ENCODE assay signal across 10 cellular contexts in genomic region chr1:156848461-156849150, GRCh38. TPM values are rescaled to one million over a fixed set of nuclear protein-coding genes. Genes with fewer than 3 reads are reported as not detected.
DNase-seq lines count a peak whose midpoint lies in the region; ATAC-seq, FAIRE-seq and TF ChIP-seq lines count a peak whose summit lies in the region.
"Had no signal": no experiment of that assay in that cellular context is flagged by ENCODE, and none has a peak within 500 bp of the region (broad histone marks: within the 10 kb centered on the region; RNA-seq: fewer than 3 reads in every experiment).

No MANE protein-coding gene starts in this region.

- no peak for TF ChIP-seq POLR2A in HepG2 (IDR thresholded peaks at IDR 0.05; ENCODE audit: insufficient read depth in 1 of 2, low read depth in 2 of 2, low read length in 2 of 2)

- H3K4me1 Mint-ChIP-seq in stimulated activated naive CD8-positive, alpha-beta T cell treated with anti-CD3 and anti-CD28 coated beads, Interleukin-15, Interleukin-2, amounts not matched to agents 100 ng/mL and 50 ng/mL, for 24 hours (ENCODE audit: low read depth), result peaks cover 31% of the 10 kb centered on the region
- H3K4me1 Mint-ChIP-seq in Caco-2 (ENCODE audit: low read depth, unreplicated experiment), result no peaks in the 10 kb centered on the region

- H3K9me3 ChIP-seq in mucosa of descending colon, result no peaks in the 10 kb centered on the region
- no peaks in the 10 kb centered on the region for H3K9me3 ChIP-seq in Caco-2
- H3K9me3 ChIP-seq in HepG2 (ENCODE audit: low read length), result no peaks in the 10 kb centered on the region

- POLR2A ChIA-PET in Caco-2 (lab: Charles Lee) (interaction anchor here (0.7 kb wide), 1 partner anchor 81 kb away, joined by 6 read pairs; the partner anchor contains the start of gene PRCC), HepG2 (lab: Yijun Ruan, JAX) (no interaction called here)

- H2AFZ ChIP-seq in HepG2 (ENCODE audit: low read length), result no peak overlapping the region

- TF ChIP-seq CTCF in mucosa of descending colon (IDR thresholded peaks at IDR 0.05) (no peak), Caco-2 (IDR thresholded peaks at IDR 0.05; ENCODE audit: insufficient read depth in 1 of 2, low read depth in 1 of 2, low read length in 1 of 2, severe bottlenecking in 1 of 2, unreplicated experiment in 1 of 2) (no peak), HepG2 (CRISPR knock-in tag; IDR thresholded peaks at IDR 0.05) (no peak)

- no peaks in the 10 kb centered on the region for H4K20me1 ChIP-seq in HepG2 (ENCODE audit: insufficient read depth, low read length)

- no peak for TF ChIP-seq RAD21 in HepG2 (CRISPR knock-in tag; IDR thresholded peaks at IDR 0.05)

- in situ Hi-C loops in HepG2 (cut with HindIII; ENCODE audit: extremely low pct_ligation_motif_present, low pct_unique_long_range_greater_than_20kb), result no loop called here

- H3K4me1 ChIP-seq in mucosa of descending colon (ENCODE audit: low read depth) (no peaks in the 10 kb centered on the region), Caco-2 (no peaks in the 10 kb centered on the region), HepG2 (ENCODE audit: insufficient read depth, low read length) (peaks cover 15% of the 10 kb centered on the region)

- H3K4me3 ChIP-seq in mucosa of descending colon (no peak overlapping the region), Caco-2 (ENCODE audit: low read depth, low read length) (no peak overlapping the region), HepG2 (replicated peaks in 1 of 3; ENCODE audit: insufficient read depth in 1 of 3, low read depth in 2 of 3, low read length in 3 of 3) (no peak overlapping the region)
- H3K4me3 ChIP-seq: dorsolateral prefrontal cortex had no signal

- H3K27ac ChIP-seq in HepG2 (ENCODE audit: extremely low read length, insufficient read depth, low read length), result no peak overlapping the region
- H3K27ac ChIP-seq: dorsolateral prefrontal cortex had no signal

- no peak overlapping the region for H3K27ac Mint-ChIP-seq in activated naive CD4-positive, alpha-beta T cell treated with anti-CD3 and anti-CD28 coated beads, Interleukin-2, amount 50 U/mL, for 72 hours
- H3K27ac Mint-ChIP-seq in stimulated activated naive CD8-positive, alpha-beta T cell treated with anti-CD3 and anti-CD28 coated beads, Interleukin-15, Interleukin-2, amounts not matched to agents 100 ng/mL and 50 ng/mL, for 24 hours, result peak overlapping the region; percentile 43
- H3K27ac Mint-ChIP-seq in Caco-2 (ENCODE audit: unreplicated experiment), result no peak overlapping the region

- no peak for TF ChIP-seq EP300 in HepG2 (IDR thresholded peaks at IDR 0.05; ENCODE audit: low read depth in 2 of 2, low read length in 2 of 2)
- no peak for TF ChIP-seq EP300 in HepG2 (CRISPR knock-in tag; IDR thresholded peaks at IDR 0.05; ENCODE audit: borderline replicate concordance)

- intact Hi-C loops in mucosa of descending colon (cut with DNase I, micrococcal nuclease), result no loop called here
- intact Hi-C loops in Caco-2 (cut with micrococcal nuclease; ENCODE audit: unreplicated experiment), result no loop called here
- intact Hi-C loops in HepG2 (cut with micrococcal nuclease; ENCODE audit: unreplicated experiment), result no loop called here

- DNase-seq in activated CD4-positive, CD25-positive, alpha-beta regulatory T cell treated with anti-CD3 and anti-CD28 coated beads, Interleukin-2, amount 50 U/mL, for 72 hours, result peak; percentile 63
- DNase-seq in activated naive CD4-positive, alpha-beta T cell treated with anti-CD3 and anti-CD28 coated beads, Interleukin-2, amount 50 U/mL, for 72 hours (ENCODE audit: low spot score in 2 of 2), result peak in 1 of 2 donors; percentile 65
- DNase-seq in mucosa of descending colon (peak; percentile 71 to 85 (median 77)), Caco-2 (no peak), HepG2 (ENCODE audit: low spot score) (no peak), KG1 (lab: John Stamatoyannopoulos, UW) (no peak)
- DNase-seq: dorsolateral prefrontal cortex, PC-3 had no signal

- H3K36me3 ChIP-seq in mucosa of descending colon (ENCODE audit: low read depth), result no peaks in the 10 kb centered on the region
- H3K36me3 ChIP-seq in Caco-2 (ENCODE audit: control insufficient read depth, insufficient read depth, low read length), result no peaks in the 10 kb centered on the region
- no peaks in the 10 kb centered on the region for H3K36me3 ChIP-seq in HepG2 (replicated peaks in 1 of 2; ENCODE audit: control insufficient read depth in 1 of 2, insufficient read depth in 2 of 2, low read length in 2 of 2)

- no peak overlapping the region for H3K9ac ChIP-seq in HepG2 (ENCODE audit: insufficient read depth, low read depth, low read length)

- H3K27me3 ChIP-seq in Caco-2 (replicated peaks; ENCODE audit: control insufficient read depth, insufficient read depth, low read length) (no peaks in the 10 kb centered on the region), HepG2 (ENCODE audit: control insufficient read depth in 1 of 2, insufficient read depth in 2 of 2, low read length in 2 of 2) (peaks cover 4 to 38% of the 10 kb centered on the region in 2 experiments; a peak in 2 of 5 replicates)

- no TSS peak for BruUV-seq in Caco-2 (replicated peaks; lab: Mats Ljungman, UMichigan)
- no TSS peak for BruUV-seq in HepG2 (replicated peaks; lab: Mats Ljungman, UMichigan)

- H3K9me3 Mint-ChIP-seq in activated naive CD4-positive, alpha-beta T cell treated with anti-CD3 and anti-CD28 coated beads, Interleukin-2, amount 50 U/mL, for 72 hours, result no peaks in the 10 kb centered on the region
- no peaks in the 10 kb centered on the region for H3K9me3 Mint-ChIP-seq in stimulated activated naive CD8-positive, alpha-beta T cell treated with anti-CD3 and anti-CD28 coated beads, Interleukin-15, Interleukin-2, amounts not matched to agents 100 ng/mL and 50 ng/mL, for 24 hours
- H3K9me3 Mint-ChIP-seq in Caco-2 (ENCODE audit: unreplicated experiment), result no peaks in the 10 kb centered on the region

- no peaks in the 10 kb centered on the region for H3K79me2 ChIP-seq in HepG2 (ENCODE audit: insufficient read depth, low read length)

- no peak for FAIRE-seq in HepG2 (lab: Jason Lieb, UNC)

- peaks cover 50% of the 10 kb centered on the region for H3K27me3 Mint-ChIP-seq in stimulated activated naive CD8-positive, alpha-beta T cell treated with anti-CD3 and anti-CD28 coated beads, Interleukin-15, Interleukin-2, amounts not matched to agents 100 ng/mL and 50 ng/mL, for 24 hours
- no peaks in the 10 kb centered on the region for H3K27me3 Mint-ChIP-seq in Caco-2 (ENCODE audit: insufficient read depth, unreplicated experiment)

- H3K4me2 ChIP-seq in HepG2 (ENCODE audit: low read depth, low read length), result no peak overlapping the region

- ATAC-seq in activated naive CD4-positive, alpha-beta T cell treated with anti-CD3 and anti-CD28 coated beads, Interleukin-2, amount 50 U/mL, for 72 hours, result peak; percentile 77 to 83
- ATAC-seq in mucosa of descending colon (peak; percentile 70), HepG2 (no peak), HG03108 (IDR thresholded peaks at IDR 0.05; ENCODE audit: unreplicated experiment) (no peak)
- ATAC-seq: PC-3 had no signal

- H3K4me3 Mint-ChIP-seq in stimulated activated naive CD8-positive, alpha-beta T cell treated with anti-CD3 and anti-CD28 coated beads, Interleukin-15, Interleukin-2, amounts not matched to agents 100 ng/mL and 50 ng/mL, for 24 hours, result peak overlapping the region; percentile 13
- H3K4me3 Mint-ChIP-seq in Caco-2 (ENCODE audit: unreplicated experiment), result no peak overlapping the region

- H3K36me3 Mint-ChIP-seq in activated naive CD4-positive, alpha-beta T cell treated with anti-CD3 and anti-CD28 coated beads, Interleukin-2, amount 50 U/mL, for 72 hours, result peaks cover 0 to 6% of the 10 kb centered on the region in 2 donors
- no peaks in the 10 kb centered on the region for H3K36me3 Mint-ChIP-seq in stimulated activated naive CD8-positive, alpha-beta T cell treated with anti-CD3 and anti-CD28 coated beads, Interleukin-15, Interleukin-2, amounts not matched to agents 100 ng/mL and 50 ng/mL, for 24 hours (ENCODE audit: low read depth)
- no peaks in the 10 kb centered on the region for H3K36me3 Mint-ChIP-seq in Caco-2 (ENCODE audit: insufficient read depth, unreplicated experiment)

- WGBS in HepG2 (ENCODE audit: low lambda C conversion rate), result 40% methylated on average over 9 of the region's 36 CpGs

- CTCF ChIA-PET in Caco-2 (lab: Charles Lee) (interaction anchor here (0.6 to 1.7 kb wide), 5 partner anchors 9 to 146 kb away, joined by 3 to 10 read pairs (median 4); no protein-coding TSS in a partner anchor), HepG2 (lab: Yijun Ruan, JAX; ENCODE audit: low intra/inter-chr PET ratio, low total read pairs) (no interaction called here)

RNA-seq across cellular contexts. Expression of gene INSRR, which starts 10.3 kb away (rescaled TPM):
- under 1 TPM; 0.07 to 0.29 TPM for total RNA-seq in activated naive CD4-positive, alpha-beta T cell treated with anti-CD3 and anti-CD28 coated beads, Interleukin-2, amount 50 U/mL, for 72 hours
- total RNA-seq in mucosa of descending colon (under 1 TPM in 2 of 3 donors, not detected in 1; 0.06 to 0.09 TPM), Caco-2 (2022) (not detected in 2 replicates), HepG2 (2016; rRNA removed; fragmentation: Illumina TruSeq; extraction: Trizol) (not detected in 2 replicates)
- not detected in 2 replicates for total RNA-seq in HepG2 (2016; cell fraction: cytosol; rRNA removed; fragmentation: Illumina TruSeq; extraction: Trizol; ENCODE audit: low read depth)
- total RNA-seq in HepG2 (2016; cell fraction: insoluble cytoplasmic fraction; rRNA removed; fragmentation: Illumina TruSeq; extraction: Trizol), result not detected in 2 replicates
- not detected in 2 replicates for total RNA-seq in HepG2 (2016; cell fraction: membrane; rRNA removed; fragmentation: Illumina TruSeq; extraction: Trizol)
- total RNA-seq in HepG2 (2016; cell fraction: nucleus; rRNA removed; fragmentation: Illumina TruSeq; extraction: Trizol), result not detected in 2 replicates
- polyA plus RNA-seq in HepG2 (2011; rRNA removed), result not detected in 2 replicates
- not detected in 2 replicates for polyA plus RNA-seq in HepG2 (2011; cell fraction: cytosol; rRNA removed)
- polyA plus RNA-seq in HepG2 (2011; cell fraction: nucleus; rRNA removed), result not detected in 2 replicates
- polyA plus RNA-seq in HepG2 (2012), result not detected in 2 replicates
- not detected in 2 replicates for polyA plus RNA-seq in HepG2 (2016; cell fraction: cytosol; fragmentation: Illumina TruSeq; extraction: Trizol; ENCODE audit: low read depth)
- polyA plus RNA-seq in HepG2 (2016; cell fraction: insoluble cytoplasmic fraction; fragmentation: Illumina TruSeq; extraction: Trizol; ENCODE audit: low read depth), result not detected in 2 replicates
- not detected in 2 replicates for polyA plus RNA-seq in HepG2 (2016; cell fraction: membrane; fragmentation: Illumina TruSeq; extraction: Trizol; ENCODE audit: low read depth)
- polyA plus RNA-seq in HepG2 (2016; cell fraction: nucleus; fragmentation: Illumina TruSeq; extraction: Trizol; ENCODE audit: insufficient read depth, low read depth), result not detected in 2 replicates
- not detected in 2 replicates for polyA minus RNA-seq in HepG2 (2011; rRNA and poly(A)+ RNA removed; ENCODE audit: low replicate concordance)
- not detected in 2 replicates for polyA minus RNA-seq in HepG2 (2011; cell fraction: cytosol; rRNA and poly(A)+ RNA removed)
- not detected in 2 replicates for polyA minus RNA-seq in HepG2 (2011; cell fraction: nucleus; rRNA and poly(A)+ RNA removed)
- total RNA-seq: PC-3 had no signal

RNA-seq across cellular contexts. Expression of gene NTRK1, which starts 12.1 kb away (rescaled TPM):
- total RNA-seq in activated naive CD4-positive, alpha-beta T cell treated with anti-CD3 and anti-CD28 coated beads, Interleukin-2, amount 50 U/mL, for 72 hours, result 1 to 10 TPM; 5.3 to 7.2 TPM
- total RNA-seq in mucosa of descending colon (1 to 10 TPM in 1 of 3 donors, under 1 TPM in 2; 0.67 to 1.3 (median 0.79) TPM), Caco-2 (2022) (not detected in 2 replicates), HepG2 (2016; rRNA removed; fragmentation: Illumina TruSeq; extraction: Trizol) (not detected in 2 replicates)
- not detected in 2 replicates for total RNA-seq in HepG2 (2016; cell fraction: cytosol; rRNA removed; fragmentation: Illumina TruSeq; extraction: Trizol; ENCODE audit: low read depth)
- total RNA-seq in HepG2 (2016; cell fraction: insoluble cytoplasmic fraction; rRNA removed; fragmentation: Illumina TruSeq; extraction: Trizol), result not detected in 2 replicates
- not detected in 2 replicates for total RNA-seq in HepG2 (2016; cell fraction: membrane; rRNA removed; fragmentation: Illumina TruSeq; extraction: Trizol)
- total RNA-seq in HepG2 (2016; cell fraction: nucleus; rRNA removed; fragmentation: Illumina TruSeq; extraction: Trizol), result not detected in 2 replicates
- not detected in 2 replicates for polyA plus RNA-seq in HepG2 (2011; rRNA removed)
- polyA plus RNA-seq in HepG2 (2011; cell fraction: cytosol; rRNA removed), result not detected in 2 replicates
- not detected in 2 replicates for polyA plus RNA-seq in HepG2 (2011; cell fraction: nucleus; rRNA removed)
- polyA plus RNA-seq in HepG2 (2012), result not detected in 2 replicates
- not detected in 2 replicates for polyA plus RNA-seq in HepG2 (2016; cell fraction: cytosol; fragmentation: Illumina TruSeq; extraction: Trizol; ENCODE audit: low read depth)
- polyA plus RNA-seq in HepG2 (2016; cell fraction: insoluble cytoplasmic fraction; fragmentation: Illumina TruSeq; extraction: Trizol; ENCODE audit: low read depth), result not detected in 2 replicates
- polyA plus RNA-seq in HepG2 (2016; cell fraction: membrane; fragmentation: Illumina TruSeq; extraction: Trizol; ENCODE audit: low read depth), result not detected in 2 replicates
- not detected in 2 replicates for polyA plus RNA-seq in HepG2 (2016; cell fraction: nucleus; fragmentation: Illumina TruSeq; extraction: Trizol; ENCODE audit: insufficient read depth, low read depth)
- polyA minus RNA-seq in HepG2 (2011; rRNA and poly(A)+ RNA removed; ENCODE audit: low replicate concordance), result 0.08 and 0.19 TPM in 2 replicates
- polyA minus RNA-seq in HepG2 (2011; cell fraction: cytosol; rRNA and poly(A)+ RNA removed), result not detected in 2 replicates
- polyA minus RNA-seq in HepG2 (2011; cell fraction: nucleus; rRNA and poly(A)+ RNA removed), result not detected in 2 replicates

RNA-seq across cellular contexts. Expression of gene SH2D2A, which starts 32.0 kb away (rescaled TPM):
- 100 to 1,000 TPM; 186 to 215 TPM for total RNA-seq in activated naive CD4-positive, alpha-beta T cell treated with anti-CD3 and anti-CD28 coated beads, Interleukin-2, amount 50 U/mL, for 72 hours
- 1 to 10 TPM; 2.9 to 3.3 (median 3.1) TPM for total RNA-seq in mucosa of descending colon
- 5.5 and 6.5 TPM in 2 replicates for total RNA-seq in Caco-2 (2022)
- total RNA-seq in HepG2 (2016; rRNA removed; fragmentation: Illumina TruSeq; extraction: Trizol), result 0.59 and 0.73 TPM in 2 replicates
- total RNA-seq in HepG2 (2016; cell fraction: cytosol; rRNA removed; fragmentation: Illumina TruSeq; extraction: Trizol; ENCODE audit: low read depth), result 0.35 and 0.51 TPM in 2 replicates
- 0.34 and 1.2 TPM in 2 replicates for total RNA-seq in HepG2 (2016; cell fraction: insoluble cytoplasmic fraction; rRNA removed; fragmentation: Illumina TruSeq; extraction: Trizol)
- 0.52 and 1.0 TPM in 2 replicates for total RNA-seq in HepG2 (2016; cell fraction: membrane; rRNA removed; fragmentation: Illumina TruSeq; extraction: Trizol)
- 0.75 and 0.85 TPM in 2 replicates for total RNA-seq in HepG2 (2016; cell fraction: nucleus; rRNA removed; fragmentation: Illumina TruSeq; extraction: Trizol)
- 0.56 and 0.57 TPM in 2 replicates for polyA plus RNA-seq in HepG2 (2011; rRNA removed)
- polyA plus RNA-seq in HepG2 (2011; cell fraction: cytosol; rRNA removed), result 0.55 and 0.78 TPM in 2 replicates
- 0.16 and 0.47 TPM in 2 replicates for polyA plus RNA-seq in HepG2 (2011; cell fraction: nucleus; rRNA removed)
- polyA plus RNA-seq in HepG2 (2012), result 0.79 and 1.0 TPM in 2 replicates
- 0.62 and 0.67 TPM in 2 replicates for polyA plus RNA-seq in HepG2 (2016; cell fraction: cytosol; fragmentation: Illumina TruSeq; extraction: Trizol; ENCODE audit: low read depth)
- 1.3 and 1.8 TPM in 2 replicates for polyA plus RNA-seq in HepG2 (2016; cell fraction: insoluble cytoplasmic fraction; fragmentation: Illumina TruSeq; extraction: Trizol; ENCODE audit: low read depth)
- polyA plus RNA-seq in HepG2 (2016; cell fraction: membrane; fragmentation: Illumina TruSeq; extraction: Trizol; ENCODE audit: low read depth), result 0.71 and 1.1 TPM in 2 replicates
- polyA plus RNA-seq in HepG2 (2016; cell fraction: nucleus; fragmentation: Illumina TruSeq; extraction: Trizol; ENCODE audit: insufficient read depth, low read depth), result 1.0 and 1.8 TPM in 2 replicates
- polyA minus RNA-seq in HepG2 (2011; rRNA and poly(A)+ RNA removed; ENCODE audit: low replicate concordance), result 0.72 and 1.9 TPM in 2 replicates
- polyA minus RNA-seq in HepG2 (2011; cell fraction: cytosol; rRNA and poly(A)+ RNA removed), result 0.62 TPM in 1 of 2 replicates, not detected in the other
- polyA minus RNA-seq in HepG2 (2011; cell fraction: nucleus; rRNA and poly(A)+ RNA removed), result not detected in 2 replicates

RNA-seq across cellular contexts. Expression of gene PEAR1, which starts 44.9 kb away (rescaled TPM):
- total RNA-seq in activated naive CD4-positive, alpha-beta T cell treated with anti-CD3 and anti-CD28 coated beads, Interleukin-2, amount 50 U/mL, for 72 hours, result under 1 TPM; 0.09 to 0.53 TPM
- total RNA-seq in mucosa of descending colon, result 1 to 10 TPM; 2.3 to 7.2 (median 4.6) TPM
- total RNA-seq in Caco-2 (2022), result 0.18 and 0.39 TPM in 2 replicates
- 0.06 and 0.27 TPM in 2 replicates for total RNA-seq in HepG2 (2016; rRNA removed; fragmentation: Illumina TruSeq; extraction: Trizol)
- total RNA-seq in HepG2 (2016; cell fraction: cytosol; rRNA removed; fragmentation: Illumina TruSeq; extraction: Trizol; ENCODE audit: low read depth), result not detected in 2 replicates
- 0.09 TPM in 1 of 2 replicates, not detected in the other for total RNA-seq in HepG2 (2016; cell fraction: insoluble cytoplasmic fraction; rRNA removed; fragmentation: Illumina TruSeq; extraction: Trizol)
- total RNA-seq in HepG2 (2016; cell fraction: membrane; rRNA removed; fragmentation: Illumina TruSeq; extraction: Trizol), result 0.07 TPM in 1 of 2 replicates, not detected in the other
- total RNA-seq in HepG2 (2016; cell fraction: nucleus; rRNA removed; fragmentation: Illumina TruSeq; extraction: Trizol), result not detected in 2 replicates
- polyA plus RNA-seq in HepG2 (2011; rRNA removed), result 0.39 and 0.41 TPM in 2 replicates
- polyA plus RNA-seq in HepG2 (2011; cell fraction: cytosol; rRNA removed), result 0.12 and 0.20 TPM in 2 replicates
- 1.7 and 2.6 TPM in 2 replicates for polyA plus RNA-seq in HepG2 (2011; cell fraction: nucleus; rRNA removed)
- polyA plus RNA-seq in HepG2 (2012), result 0.03 and 0.21 TPM in 2 replicates
- polyA plus RNA-seq in HepG2 (2016; cell fraction: cytosol; fragmentation: Illumina TruSeq; extraction: Trizol; ENCODE audit: low read depth), result 0.10 TPM in 1 of 2 replicates, not detected in the other
- not detected in 2 replicates for polyA plus RNA-seq in HepG2 (2016; cell fraction: insoluble cytoplasmic fraction; fragmentation: Illumina TruSeq; extraction: Trizol; ENCODE audit: low read depth)
- 0.06 and 0.17 TPM in 2 replicates for polyA plus RNA-seq in HepG2 (2016; cell fraction: membrane; fragmentation: Illumina TruSeq; extraction: Trizol; ENCODE audit: low read depth)
- polyA plus RNA-seq in HepG2 (2016; cell fraction: nucleus; fragmentation: Illumina TruSeq; extraction: Trizol; ENCODE audit: insufficient read depth, low read depth), result 0.79 and 1.1 TPM in 2 replicates
- polyA minus RNA-seq in HepG2 (2011; rRNA and poly(A)+ RNA removed; ENCODE audit: low replicate concordance), result 0.20 and 0.98 TPM in 2 replicates
- polyA minus RNA-seq in HepG2 (2011; cell fraction: cytosol; rRNA and poly(A)+ RNA removed), result not detected in 2 replicates
- 0.13 and 0.50 TPM in 2 replicates for polyA minus RNA-seq in HepG2 (2011; cell fraction: nucleus; rRNA and poly(A)+ RNA removed)

Comparison
In these comparisons a context has a peak if more than half of its experiments do, and no peak if none do; other contexts are left out.
1. DNase-seq: peak in activated CD4-positive, CD25-positive, alpha-beta regulatory T cell treated with anti-CD3 and anti-CD28 coated beads, Interleukin-2, amount 50 U/mL, for 72 hours (single experiment) and mucosa of descending colon (3 of 3); none in Caco-2 (0 of 2), HepG2 (single experiment) and KG1 (single experiment).
2. ATAC-seq: peak in activated naive CD4-positive, alpha-beta T cell treated with anti-CD3 and anti-CD28 coated beads, Interleukin-2, amount 50 U/mL, for 72 hours (2 of 2) and mucosa of descending colon (single experiment); none in HepG2 (single experiment) and HG03108 (single experiment).
3. RNA of gene SH2D2A, which starts 32.0 kb away (total RNA-seq): 186 to 215 TPM in activated naive CD4-positive, alpha-beta T cell treated with anti-CD3 and anti-CD28 coated beads, Interleukin-2, amount 50 U/mL, for 72 hours; 5.5 to 6.5 TPM in Caco-2, 2.9 to 3.3 TPM in mucosa of descending colon and 0.34 to 1.2 TPM in HepG2; every median in the first group is over 10 times any median in the second.